In the genomic region with DNA sequence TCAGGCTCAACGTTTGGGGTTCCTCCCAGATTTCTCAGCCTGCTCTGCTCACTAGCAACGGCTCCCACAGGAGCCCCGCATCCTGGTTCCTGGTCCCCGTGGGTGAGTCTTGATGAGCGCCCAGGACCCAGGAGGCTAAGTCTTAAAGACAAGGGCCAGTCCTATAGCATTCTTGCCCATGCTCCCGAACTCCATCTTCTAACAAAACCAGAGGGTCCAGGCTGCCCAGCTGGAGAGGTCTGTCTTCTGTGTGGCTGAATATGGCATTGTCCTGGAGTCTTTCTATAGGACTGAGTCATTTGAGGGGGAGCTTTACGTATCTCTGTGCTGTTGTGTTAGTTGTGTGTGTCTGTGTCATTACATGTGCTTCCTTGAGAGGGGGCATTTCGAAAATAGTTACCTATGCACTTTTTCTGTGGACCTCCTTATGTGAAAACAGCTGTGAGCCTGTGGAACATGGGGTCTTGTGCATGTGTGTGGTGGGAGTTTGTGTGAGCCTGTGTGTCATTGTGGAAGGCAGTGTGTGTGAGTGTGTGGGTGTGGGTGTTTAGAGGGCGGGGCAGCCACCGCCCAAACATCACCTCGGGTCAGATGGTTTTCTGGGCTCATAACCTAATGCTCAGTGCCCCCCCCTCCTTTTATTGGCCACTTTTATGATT, we compare ENCODE assay signal across 1 cellular context.
TF ChIP-seq lines count a peak whose summit lies in the region.

No MANE protein-coding gene starts in this region.

TF ChIP-seq in IMR-90, 13 proteins besides CTCF, POLR2A, EP300 and RAD21:
- TF ChIP-seq CEBPB (IDR thresholded peaks at IDR 0.05; ENCODE audit: low read depth, low read length) (no peak), NFE2L2 (IDR thresholded peaks at IDR 0.05; ENCODE audit: low read depth, low read length) (no peak), MXI1 (IDR thresholded peaks at IDR 0.05; ENCODE audit: borderline replicate concordance, low read depth, low read length) (no peak), RCOR1 (IDR thresholded peaks at IDR 0.05; ENCODE audit: insufficient replicate concordance, low read length) (no peak), FOS (IDR thresholded peaks at IDR 0.05; ENCODE audit: low read depth, low read length) (no peak), CHD1 (IDR thresholded peaks at IDR 0.05; ENCODE audit: low read depth, low read length) (no peak), SMC3 (IDR thresholded peaks at IDR 0.05; ENCODE audit: low read depth, low read length) (no peak), MAZ (IDR thresholded peaks at IDR 0.05; ENCODE audit: borderline replicate concordance, low read depth, low read length) (no peak), MAFK (IDR thresholded peaks at IDR 0.05; ENCODE audit: low read depth, low read length) (no peak), BHLHE40 (IDR thresholded peaks at IDR 0.05; ENCODE audit: low read depth, low read length) (no peak), RFX5 (IDR thresholded peaks at IDR 0.05; ENCODE audit: low read depth, low read length) (no peak)
- TF ChIP-seq, protein P1, sequence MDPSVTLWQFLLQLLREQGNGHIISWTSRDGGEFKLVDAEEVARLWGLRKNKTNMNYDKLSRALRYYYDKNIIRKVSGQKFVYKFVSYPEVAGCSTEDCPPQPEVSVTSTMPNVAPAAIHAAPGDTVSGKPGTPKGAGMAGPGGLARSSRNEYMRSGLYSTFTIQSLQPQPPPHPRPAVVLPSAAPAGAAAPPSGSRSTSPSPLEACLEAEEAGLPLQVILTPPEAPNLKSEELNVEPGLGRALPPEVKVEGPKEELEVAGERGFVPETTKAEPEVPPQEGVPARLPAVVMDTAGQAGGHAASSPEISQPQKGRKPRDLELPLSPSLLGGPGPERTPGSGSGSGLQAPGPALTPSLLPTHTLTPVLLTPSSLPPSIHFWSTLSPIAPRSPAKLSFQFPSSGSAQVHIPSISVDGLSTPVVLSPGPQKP (IDR thresholded peaks at IDR 0.05; ENCODE audit: borderline replicate concordance, low read depth, low read length) = no peak
- TF ChIP-seq, protein P2, sequence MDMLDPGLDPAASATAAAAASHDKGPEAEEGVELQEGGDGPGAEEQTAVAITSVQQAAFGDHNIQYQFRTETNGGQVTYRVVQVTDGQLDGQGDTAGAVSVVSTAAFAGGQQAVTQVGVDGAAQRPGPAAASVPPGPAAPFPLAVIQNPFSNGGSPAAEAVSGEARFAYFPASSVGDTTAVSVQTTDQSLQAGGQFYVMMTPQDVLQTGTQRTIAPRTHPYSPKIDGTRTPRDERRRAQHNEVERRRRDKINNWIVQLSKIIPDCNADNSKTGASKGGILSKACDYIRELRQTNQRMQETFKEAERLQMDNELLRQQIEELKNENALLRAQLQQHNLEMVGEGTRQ (IDR thresholded peaks at IDR 0.05; ENCODE audit: low read depth, low read length) = no peak
TF ChIP-seq in IMR-90: peak in this region for 0.
